Comparison of ENCODE assay signal across 8 cellular contexts in the genomic region with DNA sequence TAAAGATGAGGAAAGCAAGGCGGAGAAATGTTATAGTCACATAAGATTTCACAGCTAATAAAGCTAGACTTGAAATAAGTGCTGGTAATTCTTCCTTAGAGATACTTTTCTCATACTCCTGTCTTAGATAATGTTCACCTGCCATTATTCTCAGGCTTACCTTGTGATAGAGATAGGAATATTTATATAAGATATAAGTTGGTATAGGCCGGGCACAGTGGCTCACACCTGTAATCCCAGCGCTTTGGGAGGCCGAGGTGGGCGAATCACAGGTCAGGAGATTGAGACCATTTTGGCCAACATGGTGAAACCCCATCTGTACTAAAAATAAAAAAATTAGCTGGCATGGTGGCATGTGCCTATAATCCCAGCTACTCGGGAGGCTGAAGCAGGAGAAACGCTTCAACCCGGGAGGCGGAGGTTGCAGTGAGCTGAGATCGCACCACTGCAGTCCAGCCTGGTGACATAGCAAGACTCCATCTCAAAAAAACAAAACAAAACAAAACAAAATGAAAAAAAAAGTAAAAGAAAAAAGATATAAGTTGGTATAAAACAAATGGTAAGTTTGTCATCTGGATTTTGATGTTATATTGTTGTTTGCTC.
"Had no signal": no experiment of that assay in that cellular context is flagged by ENCODE, and none has a peak within 500 bp of the region (broad histone marks: within the 10 kb centered on the region; RNA-seq: fewer than 3 reads in every experiment).

No MANE protein-coding gene starts in this region.

- DNase-seq: GDM1, GF-D8 had no signal

- ATAC-seq: GM12878 had no signal

- H3K4me3 ChIP-seq: GM12878 had no signal

- FAIRE-seq: G401.6, GM12878, GM12891, GM12892, GM18507, GM19239 had no signal
